1 cellular context compared by ENCODE assay signal in the genomic region with DNA sequence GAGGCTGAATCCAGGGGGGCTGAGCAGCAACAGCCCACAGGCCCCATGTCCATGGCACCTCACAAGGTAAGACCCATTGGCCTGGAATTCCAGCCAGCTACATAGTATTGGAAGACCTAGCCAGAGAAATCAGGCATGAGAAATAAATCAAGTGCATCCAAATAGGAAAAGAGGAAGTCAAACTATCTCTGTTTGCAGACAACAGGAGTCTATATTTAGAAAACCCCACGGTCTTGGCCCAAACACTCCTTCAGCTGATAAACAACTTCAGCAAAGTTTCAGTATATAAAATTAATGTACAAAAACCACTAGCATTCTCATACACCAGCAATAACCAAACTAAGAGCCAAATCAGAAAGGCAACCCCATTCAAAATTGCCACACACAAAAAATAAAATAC.
A peak's percentile ranks its signal among the peaks of the same experiment; 100 is the strongest.
TF ChIP-seq lines count a peak whose summit lies in the region.

No MANE protein-coding gene starts in this region.

TF ChIP-seq in GM12878, 131 proteins besides CTCF, POLR2A, EP300 and RAD21 (continues in another document):
- no peak for TF ChIP-seq IRF5 (IDR thresholded peaks at IDR 0.05; ENCODE audit: borderline replicate concordance)
- no peak for TF ChIP-seq CREM (IDR thresholded peaks at IDR 0.05; ENCODE audit: low read depth)
- TF ChIP-seq, protein P1, sequence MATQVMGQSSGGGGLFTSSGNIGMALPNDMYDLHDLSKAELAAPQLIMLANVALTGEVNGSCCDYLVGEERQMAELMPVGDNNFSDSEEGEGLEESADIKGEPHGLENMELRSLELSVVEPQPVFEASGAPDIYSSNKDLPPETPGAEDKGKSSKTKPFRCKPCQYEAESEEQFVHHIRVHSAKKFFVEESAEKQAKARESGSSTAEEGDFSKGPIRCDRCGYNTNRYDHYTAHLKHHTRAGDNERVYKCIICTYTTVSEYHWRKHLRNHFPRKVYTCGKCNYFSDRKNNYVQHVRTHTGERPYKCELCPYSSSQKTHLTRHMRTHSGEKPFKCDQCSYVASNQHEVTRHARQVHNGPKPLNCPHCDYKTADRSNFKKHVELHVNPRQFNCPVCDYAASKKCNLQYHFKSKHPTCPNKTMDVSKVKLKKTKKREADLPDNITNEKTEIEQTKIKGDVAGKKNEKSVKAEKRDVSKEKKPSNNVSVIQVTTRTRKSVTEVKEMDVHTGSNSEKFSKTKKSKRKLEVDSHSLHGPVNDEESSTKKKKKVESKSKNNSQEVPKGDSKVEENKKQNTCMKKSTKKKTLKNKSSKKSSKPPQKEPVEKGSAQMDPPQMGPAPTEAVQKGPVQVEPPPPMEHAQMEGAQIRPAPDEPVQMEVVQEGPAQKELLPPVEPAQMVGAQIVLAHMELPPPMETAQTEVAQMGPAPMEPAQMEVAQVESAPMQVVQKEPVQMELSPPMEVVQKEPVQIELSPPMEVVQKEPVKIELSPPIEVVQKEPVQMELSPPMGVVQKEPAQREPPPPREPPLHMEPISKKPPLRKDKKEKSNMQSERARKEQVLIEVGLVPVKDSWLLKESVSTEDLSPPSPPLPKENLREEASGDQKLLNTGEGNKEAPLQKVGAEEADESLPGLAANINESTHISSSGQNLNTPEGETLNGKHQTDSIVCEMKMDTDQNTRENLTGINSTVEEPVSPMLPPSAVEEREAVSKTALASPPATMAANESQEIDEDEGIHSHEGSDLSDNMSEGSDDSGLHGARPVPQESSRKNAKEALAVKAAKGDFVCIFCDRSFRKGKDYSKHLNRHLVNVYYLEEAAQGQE (IDR thresholded peaks at IDR 0.05; ENCODE audit: low read depth, low read length): no peak
- no peak for TF ChIP-seq RCOR1 (conservative IDR thresholded peaks at IDR 0.05; ENCODE audit: low read depth, low read length)
- TF ChIP-seq, protein P2, sequence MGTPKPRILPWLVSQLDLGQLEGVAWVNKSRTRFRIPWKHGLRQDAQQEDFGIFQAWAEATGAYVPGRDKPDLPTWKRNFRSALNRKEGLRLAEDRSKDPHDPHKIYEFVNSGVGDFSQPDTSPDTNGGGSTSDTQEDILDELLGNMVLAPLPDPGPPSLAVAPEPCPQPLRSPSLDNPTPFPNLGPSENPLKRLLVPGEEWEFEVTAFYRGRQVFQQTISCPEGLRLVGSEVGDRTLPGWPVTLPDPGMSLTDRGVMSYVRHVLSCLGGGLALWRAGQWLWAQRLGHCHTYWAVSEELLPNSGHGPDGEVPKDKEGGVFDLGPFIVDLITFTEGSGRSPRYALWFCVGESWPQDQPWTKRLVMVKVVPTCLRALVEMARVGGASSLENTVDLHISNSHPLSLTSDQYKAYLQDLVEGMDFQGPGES (IDR thresholded peaks at IDR 0.05): no peak
- no peak for TF ChIP-seq POLR2AphosphoS5 (IDR thresholded peaks at IDR 0.05; ENCODE audit: low read length)
- TF ChIP-seq, protein P3, sequence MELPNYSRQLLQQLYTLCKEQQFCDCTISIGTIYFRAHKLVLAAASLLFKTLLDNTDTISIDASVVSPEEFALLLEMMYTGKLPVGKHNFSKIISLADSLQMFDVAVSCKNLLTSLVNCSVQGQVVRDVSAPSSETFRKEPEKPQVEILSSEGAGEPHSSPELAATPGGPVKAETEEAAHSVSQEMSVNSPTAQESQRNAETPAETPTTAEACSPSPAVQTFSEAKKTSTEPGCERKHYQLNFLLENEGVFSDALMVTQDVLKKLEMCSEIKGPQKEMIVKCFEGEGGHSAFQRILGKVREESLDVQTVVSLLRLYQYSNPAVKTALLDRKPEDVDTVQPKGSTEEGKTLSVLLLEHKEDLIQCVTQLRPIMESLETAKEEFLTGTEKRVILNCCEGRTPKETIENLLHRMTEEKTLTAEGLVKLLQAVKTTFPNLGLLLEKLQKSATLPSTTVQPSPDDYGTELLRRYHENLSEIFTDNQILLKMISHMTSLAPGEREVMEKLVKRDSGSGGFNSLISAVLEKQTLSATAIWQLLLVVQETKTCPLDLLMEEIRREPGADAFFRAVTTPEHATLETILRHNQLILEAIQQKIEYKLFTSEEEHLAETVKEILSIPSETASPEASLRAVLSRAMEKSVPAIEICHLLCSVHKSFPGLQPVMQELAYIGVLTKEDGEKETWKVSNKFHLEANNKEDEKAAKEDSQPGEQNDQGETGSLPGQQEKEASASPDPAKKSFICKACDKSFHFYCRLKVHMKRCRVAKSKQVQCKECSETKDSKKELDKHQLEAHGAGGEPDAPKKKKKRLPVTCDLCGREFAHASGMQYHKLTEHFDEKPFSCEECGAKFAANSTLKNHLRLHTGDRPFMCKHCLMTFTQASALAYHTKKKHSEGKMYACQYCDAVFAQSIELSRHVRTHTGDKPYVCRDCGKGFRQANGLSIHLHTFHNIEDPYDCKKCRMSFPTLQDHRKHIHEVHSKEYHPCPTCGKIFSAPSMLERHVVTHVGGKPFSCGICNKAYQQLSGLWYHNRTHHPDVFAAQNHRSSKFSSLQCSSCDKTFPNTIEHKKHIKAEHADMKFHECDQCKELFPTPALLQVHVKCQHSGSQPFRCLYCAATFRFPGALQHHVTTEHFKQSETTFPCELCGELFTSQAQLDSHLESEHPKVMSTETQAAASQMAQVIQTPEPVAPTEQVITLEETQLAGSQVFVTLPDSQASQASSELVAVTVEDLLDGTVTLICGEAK (IDR thresholded peaks at IDR 0.05; ENCODE audit: borderline replicate concordance): no peak
- no peak for TF ChIP-seq NFYA (IDR thresholded peaks at IDR 0.05; ENCODE audit: borderline replicate concordance, low read depth, low read length)
- TF ChIP-seq, protein P4, sequence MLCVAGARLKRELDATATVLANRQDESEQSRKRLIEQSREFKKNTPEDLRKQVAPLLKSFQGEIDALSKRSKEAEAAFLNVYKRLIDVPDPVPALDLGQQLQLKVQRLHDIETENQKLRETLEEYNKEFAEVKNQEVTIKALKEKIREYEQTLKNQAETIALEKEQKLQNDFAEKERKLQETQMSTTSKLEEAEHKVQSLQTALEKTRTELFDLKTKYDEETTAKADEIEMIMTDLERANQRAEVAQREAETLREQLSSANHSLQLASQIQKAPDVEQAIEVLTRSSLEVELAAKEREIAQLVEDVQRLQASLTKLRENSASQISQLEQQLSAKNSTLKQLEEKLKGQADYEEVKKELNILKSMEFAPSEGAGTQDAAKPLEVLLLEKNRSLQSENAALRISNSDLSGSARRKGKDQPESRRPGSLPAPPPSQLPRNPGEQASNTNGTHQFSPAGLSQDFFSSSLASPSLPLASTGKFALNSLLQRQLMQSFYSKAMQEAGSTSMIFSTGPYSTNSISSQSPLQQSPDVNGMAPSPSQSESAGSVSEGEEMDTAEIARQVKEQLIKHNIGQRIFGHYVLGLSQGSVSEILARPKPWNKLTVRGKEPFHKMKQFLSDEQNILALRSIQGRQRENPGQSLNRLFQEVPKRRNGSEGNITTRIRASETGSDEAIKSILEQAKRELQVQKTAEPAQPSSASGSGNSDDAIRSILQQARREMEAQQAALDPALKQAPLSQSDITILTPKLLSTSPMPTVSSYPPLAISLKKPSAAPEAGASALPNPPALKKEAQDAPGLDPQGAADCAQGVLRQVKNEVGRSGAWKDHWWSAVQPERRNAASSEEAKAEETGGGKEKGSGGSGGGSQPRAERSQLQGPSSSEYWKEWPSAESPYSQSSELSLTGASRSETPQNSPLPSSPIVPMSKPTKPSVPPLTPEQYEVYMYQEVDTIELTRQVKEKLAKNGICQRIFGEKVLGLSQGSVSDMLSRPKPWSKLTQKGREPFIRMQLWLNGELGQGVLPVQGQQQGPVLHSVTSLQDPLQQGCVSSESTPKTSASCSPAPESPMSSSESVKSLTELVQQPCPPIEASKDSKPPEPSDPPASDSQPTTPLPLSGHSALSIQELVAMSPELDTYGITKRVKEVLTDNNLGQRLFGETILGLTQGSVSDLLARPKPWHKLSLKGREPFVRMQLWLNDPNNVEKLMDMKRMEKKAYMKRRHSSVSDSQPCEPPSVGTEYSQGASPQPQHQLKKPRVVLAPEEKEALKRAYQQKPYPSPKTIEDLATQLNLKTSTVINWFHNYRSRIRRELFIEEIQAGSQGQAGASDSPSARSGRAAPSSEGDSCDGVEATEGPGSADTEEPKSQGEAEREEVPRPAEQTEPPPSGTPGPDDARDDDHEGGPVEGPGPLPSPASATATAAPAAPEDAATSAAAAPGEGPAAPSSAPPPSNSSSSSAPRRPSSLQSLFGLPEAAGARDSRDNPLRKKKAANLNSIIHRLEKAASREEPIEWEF (IDR thresholded peaks at IDR 0.05; ENCODE audit: insufficient replicate concordance, low read depth, low read length): no peak
- TF ChIP-seq ZNF274 (IDR thresholded peaks at IDR 0.05; ENCODE audit: insufficient read depth, insufficient read length): no peak
- 0 out of 2 replicates have a peak, but pooled peaks have one; percentile 61 for TF ChIP-seq ZNF217 (IDR thresholded peaks at IDR 0.05)
- TF ChIP-seq SKIL (IDR thresholded peaks at IDR 0.05; ENCODE audit: low read depth, poor library complexity, severe bottlenecking): no peak
- TF ChIP-seq MTA3 (IDR thresholded peaks at IDR 0.05; ENCODE audit: borderline replicate concordance, low read length): no peak
- no peak for TF ChIP-seq POU2F2 (IDR thresholded peaks at IDR 0.05; ENCODE audit: borderline replicate concordance, low read depth, low read length)
- TF ChIP-seq, protein P5, sequence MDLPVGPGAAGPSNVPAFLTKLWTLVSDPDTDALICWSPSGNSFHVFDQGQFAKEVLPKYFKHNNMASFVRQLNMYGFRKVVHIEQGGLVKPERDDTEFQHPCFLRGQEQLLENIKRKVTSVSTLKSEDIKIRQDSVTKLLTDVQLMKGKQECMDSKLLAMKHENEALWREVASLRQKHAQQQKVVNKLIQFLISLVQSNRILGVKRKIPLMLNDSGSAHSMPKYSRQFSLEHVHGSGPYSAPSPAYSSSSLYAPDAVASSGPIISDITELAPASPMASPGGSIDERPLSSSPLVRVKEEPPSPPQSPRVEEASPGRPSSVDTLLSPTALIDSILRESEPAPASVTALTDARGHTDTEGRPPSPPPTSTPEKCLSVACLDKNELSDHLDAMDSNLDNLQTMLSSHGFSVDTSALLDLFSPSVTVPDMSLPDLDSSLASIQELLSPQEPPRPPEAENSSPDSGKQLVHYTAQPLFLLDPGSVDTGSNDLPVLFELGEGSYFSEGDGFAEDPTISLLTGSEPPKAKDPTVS (IDR thresholded peaks at IDR 0.05; ENCODE audit: low read depth, low read length): no peak
- TF ChIP-seq HCFC1 (IDR thresholded peaks at IDR 0.05; ENCODE audit: low read length): no peak
- 0 out of 2 replicates have a peak, but pooled peaks have one; percentile 16 for TF ChIP-seq IRF4 (IDR thresholded peaks at IDR 0.05; ENCODE audit: low read depth, low read length)
- peak; percentile 78 to 79 for TF ChIP-seq IKZF2 (IDR thresholded peaks at IDR 0.05)
- TF ChIP-seq SREBF1 (IDR thresholded peaks at IDR 0.05; ENCODE audit: low read length): peak; percentile 50
- TF ChIP-seq FOXK2 (IDR thresholded peaks at IDR 0.05): no peak
- no peak for TF ChIP-seq MYB (IDR thresholded peaks at IDR 0.05; ENCODE audit: borderline replicate concordance, low read depth, low read length)
- TF ChIP-seq, protein P6, sequence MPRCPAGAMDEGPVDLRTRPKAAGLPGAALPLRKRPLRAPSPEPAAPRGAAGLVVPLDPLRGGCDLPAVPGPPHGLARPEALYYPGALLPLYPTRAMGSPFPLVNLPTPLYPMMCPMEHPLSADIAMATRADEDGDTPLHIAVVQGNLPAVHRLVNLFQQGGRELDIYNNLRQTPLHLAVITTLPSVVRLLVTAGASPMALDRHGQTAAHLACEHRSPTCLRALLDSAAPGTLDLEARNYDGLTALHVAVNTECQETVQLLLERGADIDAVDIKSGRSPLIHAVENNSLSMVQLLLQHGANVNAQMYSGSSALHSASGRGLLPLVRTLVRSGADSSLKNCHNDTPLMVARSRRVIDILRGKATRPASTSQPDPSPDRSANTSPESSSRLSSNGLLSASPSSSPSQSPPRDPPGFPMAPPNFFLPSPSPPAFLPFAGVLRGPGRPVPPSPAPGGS (IDR thresholded peaks at IDR 0.05; ENCODE audit: borderline replicate concordance, insufficient read depth, low read depth, low read length, poor library complexity, severe bottlenecking): no peak
- TF ChIP-seq ATF7 (IDR thresholded peaks at IDR 0.05; ENCODE audit: low read depth): peak; percentile 19; the same call in 1 of the 2 replicates
- TF ChIP-seq BACH1 (IDR thresholded peaks at IDR 0.05; ENCODE audit: borderline replicate concordance): no peak
- TF ChIP-seq, protein P7, sequence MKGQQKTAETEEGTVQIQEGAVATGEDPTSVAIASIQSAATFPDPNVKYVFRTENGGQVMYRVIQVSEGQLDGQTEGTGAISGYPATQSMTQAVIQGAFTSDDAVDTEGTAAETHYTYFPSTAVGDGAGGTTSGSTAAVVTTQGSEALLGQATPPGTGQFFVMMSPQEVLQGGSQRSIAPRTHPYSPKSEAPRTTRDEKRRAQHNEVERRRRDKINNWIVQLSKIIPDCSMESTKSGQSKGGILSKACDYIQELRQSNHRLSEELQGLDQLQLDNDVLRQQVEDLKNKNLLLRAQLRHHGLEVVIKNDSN (IDR thresholded peaks at IDR 0.05; ENCODE audit: borderline replicate concordance, extremely low read length, insufficient read depth, low read depth, low read length): no peak
- TF ChIP-seq KDM1A (IDR thresholded peaks at IDR 0.05; ENCODE audit: borderline replicate concordance): no peak
- TF ChIP-seq CBX5 (IDR thresholded peaks at IDR 0.05; ENCODE audit: low read depth): no peak
- TF ChIP-seq EED (IDR thresholded peaks at IDR 0.05; ENCODE audit: low read depth): peak; percentile 34; the same call in 1 of the 2 replicates
- TF ChIP-seq SUPT20H (IDR thresholded peaks at IDR 0.05; ENCODE audit: borderline replicate concordance, control insufficient read depth, low read depth, low read length): no peak
- no peak for TF ChIP-seq SIN3A (IDR thresholded peaks at IDR 0.05; ENCODE audit: low read depth, low read length)
- TF ChIP-seq SPI1 (IDR thresholded peaks at IDR 0.05; ENCODE audit: borderline replicate concordance, insufficient read depth, low read depth, low read length): peak; percentile 91
